14 cellular contexts compared by ENCODE assay signal in genomic region chr21:35179990-35180557, GRCh38.
DNase-seq lines count a peak whose midpoint lies in the region; ATAC-seq, FAIRE-seq and TF ChIP-seq lines count a peak whose summit lies in the region.
"Had no signal": no experiment of that assay in that cellular context is flagged by ENCODE, and none has a peak within 500 bp of the region (broad histone marks: within the 10 kb centered on the region; RNA-seq: fewer than 3 reads in every experiment).

No MANE protein-coding gene starts in this region.

- H3K4me3 Mint-ChIP-seq in activated B cell treated with CpG ODN at 0.5 μM for 24 hours, result no peak overlapping the region
- H3K4me3 Mint-ChIP-seq: T-helper 1 cell treated with Interleukin-12 subunit alpha and Interleukin-12 subunit beta and Interleukin-4 antibody, amounts not matched to agents 30 μg/mL and 1 μg/mL, for 36 hours had no signal

- FAIRE-seq in keratinocyte (lab: Jason Lieb, UNC), result peak; percentile 32

- H3K9me1 ChIP-seq in keratinocyte (ENCODE audit: control insufficient read depth, extremely low read depth, insufficient read depth, low read length), result no peaks in the 10 kb centered on the region

- H2AFZ ChIP-seq in keratinocyte (ENCODE audit: control insufficient read depth, low read length), result no peak overlapping the region

- H3K27me3 Mint-ChIP-seq in activated B cell treated with CpG ODN at 0.5 μM for 24 hours, result no peaks in the 10 kb centered on the region

- no peak overlapping the region for H3K4me3 ChIP-seq in keratinocyte (ENCODE audit: control insufficient read depth in 2 of 3, extremely low read depth in 1 of 3, insufficient read depth in 2 of 3, low read depth in 1 of 3, low read length in 3 of 3)
- H3K4me3 ChIP-seq: esophagus squamous epithelium, left ventricle myocardium inferior had no signal

- POLR2A ChIA-PET in activated B cell treated with CpG ODN at 0.5 μM for 24 hours (lab: Charles Lee), result no interaction called here

- no peaks in the 10 kb centered on the region for H3K27me3 ChIP-seq in keratinocyte (ENCODE audit: control insufficient read depth, extremely low read depth, insufficient read depth, low read length)
- H3K27me3 ChIP-seq: esophagus squamous epithelium had no signal

- H3K9me3 Mint-ChIP-seq in activated B cell treated with CpG ODN at 0.5 μM for 24 hours, result peaks cover 4% of the 10 kb centered on the region

- H3K4me2 ChIP-seq in keratinocyte (ENCODE audit: control insufficient read depth, extremely low read depth, insufficient read depth, low read depth, low read length), result no peak overlapping the region

- ATAC-seq in activated B cell treated with CpG ODN at 0.5 μM for 24 hours (ENCODE audit: low read depth), result peak; percentile 40

- peaks cover 30% of the 10 kb centered on the region for H3K4me1 ChIP-seq in keratinocyte (ENCODE audit: control insufficient read depth, extremely low read depth, insufficient read depth, low read length)
- H3K4me1 ChIP-seq: esophagus squamous epithelium, left ventricle myocardium inferior had no signal

- DNase-seq in DMS 273 (lab: John Stamatoyannopoulos, UW; ENCODE audit: unreplicated experiment) (peak; percentile 50), HCEC 1CT (peak; percentile 81), activated B cell treated with CpG ODN at 0.5 μM for 24 hours (no peak), keratinocyte (ENCODE audit: low read depth, low spot score) (no peak), posterior cingulate gyrus (no peak), NCI-H146 (lab: John Stamatoyannopoulos, UW) (no peak), HT-29 (ENCODE audit: low spot score) (no peak)
- DNase-seq: caudate nucleus; esophagus squamous epithelium; KBM-7; left ventricle myocardium inferior; NCI-H748 treated with DMSO at 0.1 percent for 48 hours; stimulated activated CD4-positive, alpha-beta T cell treated with anti-CD3 and anti-CD28 coated beads, Interleukin-4, amount 100 ng/mL, for 4 hours had no signal

- H3K4me1 Mint-ChIP-seq in activated B cell treated with CpG ODN at 0.5 μM for 24 hours, result peaks cover 6% of the 10 kb centered on the region

- H3K27ac Mint-ChIP-seq in activated B cell treated with CpG ODN at 0.5 μM for 24 hours, result no peak overlapping the region
- H3K27ac Mint-ChIP-seq: T-helper 1 cell treated with Interleukin-12 subunit alpha and Interleukin-12 subunit beta and Interleukin-4 antibody, amounts not matched to agents 30 μg/mL and 1 μg/mL, for 36 hours had no signal

- H4K20me1 ChIP-seq in keratinocyte (ENCODE audit: control insufficient read depth, extremely low read depth, insufficient read depth, low read length), result no peaks in the 10 kb centered on the region

- H3K27ac ChIP-seq in keratinocyte (ENCODE audit: control insufficient read depth, insufficient read depth, low read length), result peak overlapping the region; percentile 49
- H3K27ac ChIP-seq: esophagus squamous epithelium, left ventricle myocardium inferior had no signal

- dilution Hi-C loops in keratinocyte (cut with MboI; ENCODE audit: extremely low pct_ligation_motif_present, low sequenced_read_pairs), result no loop called here

- no peaks in the 10 kb centered on the region for H3K79me2 ChIP-seq in keratinocyte (ENCODE audit: control insufficient read depth, insufficient read depth, low read length)

- peaks cover 17% of the 10 kb centered on the region for H3K9me3 ChIP-seq in keratinocyte (ENCODE audit: control insufficient read depth, low read depth, low read length)
- H3K9me3 ChIP-seq: esophagus squamous epithelium had no signal

- CTCF ChIA-PET in activated B cell treated with CpG ODN at 0.5 μM for 24 hours (lab: Charles Lee), result no interaction called here

- intact Hi-C loops in activated B cell treated with CpG ODN at 0.5 μM for 24 hours (cut with micrococcal nuclease) (no loop called here), posterior cingulate gyrus (cut with DNase I) (no loop called here)

- no peak overlapping the region for H3K9ac ChIP-seq in keratinocyte (ENCODE audit: control insufficient read depth, extremely low read depth, insufficient read depth, low read length)

- TF ChIP-seq CTCF in activated B cell treated with CpG ODN at 0.5 μM for 24 hours (IDR thresholded peaks at IDR 0.05) (no peak), keratinocyte (optimal IDR thresholded peaks at IDR 0.05 in 1 of 3, IDR thresholded peaks at IDR 0.05 in 1 of 3, conservative IDR thresholded peaks at IDR 0.05 in 1 of 3; ENCODE audit: extremely low read depth in 1 of 3, insufficient read depth in 2 of 3, low read length in 3 of 3) (no peak)

- no peaks in the 10 kb centered on the region for H3K36me3 ChIP-seq in keratinocyte (ENCODE audit: control insufficient read depth in 2 of 2, extremely low read depth in 1 of 2, insufficient read depth in 2 of 2, low read length in 2 of 2)
- H3K36me3 ChIP-seq: esophagus squamous epithelium, left ventricle myocardium inferior had no signal

- H3K36me3 Mint-ChIP-seq in activated B cell treated with CpG ODN at 0.5 μM for 24 hours (ENCODE audit: low read depth), result no peaks in the 10 kb centered on the region

Comparison
In these comparisons a context has a peak if more than half of its experiments do, and no peak if none do; other contexts are left out.
1. DNase-seq: peak in DMS 273 (single experiment) and HCEC 1CT (single experiment); none in activated B cell treated with CpG ODN at 0.5 μM for 24 hours (single experiment), keratinocyte (single experiment), posterior cingulate gyrus (0 of 10), NCI-H146 (single experiment) and HT-29 (single experiment).